Comparison of ENCODE assay signal across 1 cellular context in the genomic region with DNA sequence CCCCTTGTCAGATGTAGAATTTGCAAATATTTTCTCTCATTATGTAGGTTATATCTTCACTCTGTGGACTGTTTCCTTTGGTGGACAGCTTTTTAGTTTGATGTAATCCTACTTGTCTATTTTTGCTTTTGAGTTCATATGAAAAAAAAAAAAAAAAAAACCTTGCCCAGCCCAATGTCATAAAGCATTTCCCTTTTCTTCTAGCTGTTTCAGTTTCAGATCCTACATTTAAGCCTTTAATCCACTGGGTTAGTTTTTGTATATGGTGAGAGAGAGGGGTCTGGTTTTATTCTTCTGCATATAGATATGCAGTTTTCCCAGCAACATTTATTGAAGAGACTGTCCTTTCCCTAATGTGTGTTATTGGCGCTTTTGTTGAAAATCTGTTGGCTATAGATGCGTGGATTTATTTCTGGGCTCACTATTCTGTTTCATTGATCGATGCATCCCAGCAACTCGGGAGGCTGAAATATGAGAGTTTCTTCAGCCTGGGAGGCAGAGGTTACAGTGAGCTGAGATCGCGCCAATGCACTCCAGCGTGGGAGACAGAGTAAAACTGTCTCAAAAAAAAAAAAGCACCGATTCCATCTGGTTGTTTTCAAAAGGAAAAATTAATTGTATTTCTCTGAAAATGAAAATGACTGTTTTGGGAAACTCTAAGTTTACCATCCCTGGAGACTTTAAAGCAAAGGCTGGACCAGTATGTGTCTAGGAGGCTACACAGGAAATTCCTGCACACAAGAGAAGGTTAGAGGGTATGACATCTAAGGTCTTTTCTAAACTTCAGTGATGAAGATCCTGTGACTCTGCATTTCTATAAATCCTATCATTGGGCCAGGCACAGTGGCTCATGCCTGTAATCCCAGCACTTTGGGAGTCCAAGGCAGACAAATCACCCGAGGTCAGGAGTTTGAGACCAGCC.
A peak's percentile ranks its signal among the peaks of the same experiment; 100 is the strongest.
TF ChIP-seq lines count a peak whose summit lies in the region.

No MANE protein-coding gene starts in this region.

TF ChIP-seq in GM12878, 131 proteins besides CTCF, POLR2A, EP300 and RAD21 (continued from another document):
- TF ChIP-seq ZNF384 (IDR thresholded peaks at IDR 0.05; ENCODE audit: borderline replicate concordance, low read depth, low read length): peak; percentile 54; the same call in 1 of the 2 replicates
- no peak for TF ChIP-seq BCL11A (IDR thresholded peaks at IDR 0.05; ENCODE audit: low read depth, low read length)
